In the genomic region with DNA sequence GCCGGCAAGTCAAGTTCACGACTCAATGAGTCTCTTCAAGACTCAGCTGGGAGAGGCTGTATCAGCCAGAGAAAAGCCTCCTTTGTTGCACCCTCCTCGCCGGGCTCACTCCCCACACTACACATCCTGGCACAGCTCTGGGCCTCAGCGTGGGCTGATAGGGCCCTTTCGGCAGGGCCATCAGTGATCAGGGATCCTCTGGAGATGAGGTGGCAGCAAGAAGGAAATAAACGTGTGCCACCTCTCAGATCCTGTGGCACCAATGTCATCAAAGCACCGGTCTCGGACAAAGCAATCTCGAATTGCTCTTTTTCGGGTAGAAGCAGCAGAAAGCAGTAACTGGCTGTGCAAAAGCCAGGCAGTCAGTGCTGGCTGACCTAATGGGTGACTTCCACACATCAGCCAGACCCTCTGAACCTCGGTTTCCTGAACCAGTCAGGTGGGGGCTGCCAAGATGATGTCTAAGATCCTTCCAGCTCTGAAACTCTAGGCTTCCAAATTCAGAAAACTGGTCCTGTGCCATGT, we compare ENCODE assay signal across 10 cellular contexts. TPM values are rescaled to one million over a fixed set of nuclear protein-coding genes. Genes with fewer than 3 reads are reported as not detected.
DNase-seq lines count a peak whose midpoint lies in the region; ATAC-seq, FAIRE-seq and TF ChIP-seq lines count a peak whose summit lies in the region.
"Had no signal": no experiment of that assay in that cellular context is flagged by ENCODE, and none has a peak within 500 bp of the region (broad histone marks: within the 10 kb centered on the region; RNA-seq: fewer than 3 reads in every experiment).

No MANE protein-coding gene starts in this region.

- H3K4ac ChIP-seq in mesenchymal stem cell (ENCODE audit: low read depth in 1 of 2, low read length in 2 of 2), result peak overlapping the region in 1 of 2 experiments; percentile 47

- CTCF ChIA-PET in GM12878 (lab: Yijun Ruan, JAX), result interaction anchor here (1.2 to 30.0 kb wide), 7 partner anchors 12 to 234 kb away, joined by 3 to 1208 read pairs (median 3); a partner anchor contains a TSS

- in situ Hi-C loops in GM12878 (cut with MboI), result no loop called here

- H2BK15ac ChIP-seq in mesenchymal stem cell (ENCODE audit: low read depth, poor library complexity, severe bottlenecking), result no peak overlapping the region

- ATAC-seq in GM12878, result no peak
- ATAC-seq in HG02852 (IDR thresholded peaks at IDR 0.05; ENCODE audit: unreplicated experiment), result no peak
- no peak for ATAC-seq in HG03280 (IDR thresholded peaks at IDR 0.05; ENCODE audit: unreplicated experiment)

- H3K18ac ChIP-seq in mesenchymal stem cell (ENCODE audit: low read depth in 1 of 2, low read length in 2 of 2), result no peak overlapping the region

- no peak for TF ChIP-seq EP300 in GM12878 (IDR thresholded peaks at IDR 0.05; ENCODE audit: borderline replicate concordance in 1 of 2, control insufficient read depth in 1 of 2, low read depth in 2 of 2, low read length in 2 of 2)

- no peak overlapping the region for H2AFZ ChIP-seq in GM12878 (ENCODE audit: control insufficient read depth, low read depth, low read length)
- H2AFZ ChIP-seq in mesenchymal stem cell (ENCODE audit: low read depth, low read length), result no peak overlapping the region

- POLR2A ChIA-PET in GM12878 (lab: Charles Lee), result interaction anchor here (0.6 to 19.9 kb wide), 2 partner anchors 18 to 1180 kb away, joined by 6 to 620 read pairs; no protein-coding TSS in a partner anchor

- H3K23ac ChIP-seq in mesenchymal stem cell (ENCODE audit: low read length in 2 of 2), result peak overlapping the region in 1 of 2 experiments; percentile 95

- peak overlapping the region; percentile 92 for H3K4me2 ChIP-seq in GM12878 (ENCODE audit: control insufficient read depth, insufficient read depth)
- H3K4me2 ChIP-seq in mesenchymal stem cell (ENCODE audit: low read length, poor library complexity, severe bottlenecking), result peak overlapping the region; percentile 85

- no peak overlapping the region for H2BK5ac ChIP-seq in mesenchymal stem cell (ENCODE audit: low read depth, low read length, poor library complexity, severe bottlenecking)

- H3K9me3 ChIP-seq in GM12878 (replicated peaks; ENCODE audit: control insufficient read depth, insufficient read depth, low read length), result no peaks in the 10 kb centered on the region
- H3K9me3 ChIP-seq in mesenchymal stem cell (ENCODE audit: control insufficient read depth, low read length), result no peaks in the 10 kb centered on the region
- H3K9me3 ChIP-seq in thyroid gland, result no peaks in the 10 kb centered on the region

- no peak overlapping the region for H4K8ac ChIP-seq in mesenchymal stem cell (ENCODE audit: low read length)

- peaks cover 0 to 14% of the 10 kb centered on the region in 2 experiments for H3K36me3 ChIP-seq in GM12878 (ENCODE audit: control insufficient read depth in 2 of 2, insufficient read depth in 2 of 2, low read length in 1 of 2)
- peaks cover 30 to 31% of the 10 kb centered on the region in 2 experiments for H3K36me3 ChIP-seq in mesenchymal stem cell (ENCODE audit: control insufficient read depth in 1 of 2, insufficient read depth in 2 of 2, low read depth in 1 of 2, low read length in 2 of 2)
- H3K36me3 ChIP-seq in thyroid gland, result peaks cover 11 to 16% of the 10 kb centered on the region in 2 donors

- H3K4me3 ChIP-seq in GM12878 (peak overlapping the region; percentile 89), mesenchymal stem cell (ENCODE audit: insufficient read depth in 1 of 2, low read depth in 1 of 2, low read length in 2 of 2) (peak overlapping the region; percentile 80 to 100), thyroid gland (replicated peaks in 1 of 3) (peak overlapping the region in 1 of 3 donors; percentile 75)

- H3K27ac ChIP-seq in GM12878 (ENCODE audit: control insufficient read depth, insufficient read depth) (peak overlapping the region; percentile 84), mesenchymal stem cell (ENCODE audit: low read length, poor library complexity, severe bottlenecking) (peak overlapping the region; percentile 71), thyroid gland (peak overlapping the region; percentile 77 to 82 (median 80))

- H2BK120ac ChIP-seq in mesenchymal stem cell (ENCODE audit: low read depth, low read length), result no peak overlapping the region

- 1% methylated on average over 12 of the region's 12 CpGs for WGBS in GM12878 (ENCODE audit: insufficient coverage, insufficient replicate concordance, low lambda C conversion rate, missing lambda C conversion rate)
- 81% methylated on average over 12 of the region's 12 CpGs for WGBS in mesenchymal stem cell
- whole genome bisulfite sequencing in thyroid gland, 2 donors, result 32 to 37% methylated on average over 12 of the region's 12 CpGs

- H2BK12ac ChIP-seq in mesenchymal stem cell (ENCODE audit: low read length in 2 of 2), result no peak overlapping the region

- H2AK5ac ChIP-seq in mesenchymal stem cell (ENCODE audit: low read length, severe bottlenecking), result no peak overlapping the region

- peaks cover 46% of the 10 kb centered on the region for H3K4me1 ChIP-seq in GM12878 (ENCODE audit: control insufficient read depth, insufficient read depth, low read length)
- peaks cover 43% of the 10 kb centered on the region for H3K4me1 ChIP-seq in mesenchymal stem cell (ENCODE audit: control insufficient read depth, insufficient read depth, low read depth, low read length)
- peaks cover 37 to 43% of the 10 kb centered on the region in 2 donors for H3K4me1 ChIP-seq in thyroid gland

- no TSS peak for BruUV-seq in GM12878 (replicated peaks; lab: Mats Ljungman, UMichigan)

- no peak overlapping the region for H4K91ac ChIP-seq in mesenchymal stem cell (ENCODE audit: low read length)

- no peaks in the 10 kb centered on the region for H3K27me3 ChIP-seq in GM12878 (replicated peaks in 1 of 2; ENCODE audit: control insufficient read depth in 2 of 2, insufficient read depth in 2 of 2, low read length in 1 of 2)
- no peaks in the 10 kb centered on the region for H3K27me3 ChIP-seq in mesenchymal stem cell (ENCODE audit: control insufficient read depth in 1 of 2, insufficient read depth in 1 of 2, low read length in 2 of 2)
- H3K27me3 ChIP-seq in thyroid gland, result no peaks in the 10 kb centered on the region

- H4K20me1 ChIP-seq in GM12878 (ENCODE audit: control insufficient read depth, insufficient read depth), result peaks cover 3% of the 10 kb centered on the region; the same call in 1 of the 2 replicates

- RAD21 ChIA-PET in GM12878 (lab: Charles Lee; ENCODE audit: unreplicated experiment), result interaction anchor here (0.9 to 12.5 kb wide), 4 partner anchors 11 to 26 kb away, joined by 3 to 253 read pairs (median 112); no protein-coding TSS in a partner anchor

- H3K14ac ChIP-seq in mesenchymal stem cell (ENCODE audit: low read length in 2 of 2), result peak overlapping the region in 1 of 2 experiments; percentile 37

- TF ChIP-seq POLR2A in GM12878 (IDR thresholded peaks at IDR 0.05; ENCODE audit: low read depth, low read length), result peak; percentile 24; the same call in 1 of the 2 replicates
- TF ChIP-seq POLR2A in thyroid gland (IDR thresholded peaks at IDR 0.05), result no peak

- intact Hi-C loops in GM12878 (cut with micrococcal nuclease; ENCODE audit: unreplicated experiment), result loop anchor here (2.0 to 10.0 kb wide), 3 partner anchors 17 to 839 kb away; a partner anchor contains a TSS
- intact Hi-C loops in thyroid gland (cut with DNase I), result no loop called here

- TF ChIP-seq RAD21 in GM12878 (IDR thresholded peaks at IDR 0.05; ENCODE audit: insufficient read depth, low read depth, low read length), result no peak

- H3K79me1 ChIP-seq in mesenchymal stem cell (replicated peaks; ENCODE audit: low read length, poor library complexity, severe bottlenecking), result peaks cover 3% of the 10 kb centered on the region

- peaks cover 77% of the 10 kb centered on the region for H3K79me2 ChIP-seq in GM12878 (ENCODE audit: control insufficient read depth, insufficient read depth, low read length)

- TF ChIP-seq CTCF in GM12878 (IDR thresholded peaks at IDR 0.05 in 2 of 3, conservative IDR thresholded peaks at IDR 0.05 in 1 of 3; ENCODE audit: control insufficient read depth in 2 of 3, extremely low read depth in 1 of 3, insufficient read depth in 1 of 3, low read depth in 3 of 3, low read length in 3 of 3), result no peak
- TF ChIP-seq CTCF in thyroid gland (IDR thresholded peaks at IDR 0.05), result no peak

- H3K9ac ChIP-seq in GM12878 (ENCODE audit: control insufficient read depth, insufficient read depth, low read length), result peak overlapping the region; percentile 88
- peak overlapping the region; percentile 92 for H3K9ac ChIP-seq in mesenchymal stem cell (ENCODE audit: low read length)

- SMC1A ChIA-PET in GM12878 (lab: Charles Lee; ENCODE audit: uncharacterized antibody, unreplicated experiment), result interaction anchor here (1.1 to 11.5 kb wide), 3 partner anchors 11 to 25 kb away, joined by 4 to 227 read pairs (median 226); no protein-coding TSS in a partner anchor

- no peak for FAIRE-seq in GM12878 (lab: Jason Lieb, UNC)

- DNase-seq in activated effector memory CD4-positive, alpha-beta T cell treated with anti-CD3 and anti-CD28 coated beads, Interleukin-2, amount 50 U/mL, for 16 hours, result peak; percentile 81
- no peak for DNase-seq in activated effector memory CD4-positive, alpha-beta T cell treated with Interleukin-2 at 50 U/mL for 16 hours
- DNase-seq in GM12878 (ENCODE audit: low read depth, low spot score), result no peak
- no peak for DNase-seq in mesenchymal stem cell
- no peak for DNase-seq in thyroid gland
- DNase-seq in central memory CD4-positive, alpha-beta T cell, result no peak
- DNase-seq: DMS79, NCI-H1048 had no signal

RNA-seq across cellular contexts. Expression of a gene that starts 2.1 kb away (rescaled TPM):
- total RNA-seq in GM12878 (2013; cell fraction: nucleolus; rRNA removed), result 122 and 128 TPM in 2 replicates
- total RNA-seq in GM12878 (2014; rRNA removed), result 50.9 and 64.6 TPM in 2 replicates
- total RNA-seq in GM12878 (2014; rRNA removed; fragmentation: Illumina TruSeq; extraction: Trizol), result 24.3 and 24.5 TPM in 2 replicates
- 165 and 166 TPM in 2 replicates for total RNA-seq in GM12878 (2021)
- 43.3 TPM for polyA plus RNA-seq in GM12878 (2011; ENCODE audit: low read depth)
- 21.0 and 50.4 TPM in 2 replicates for polyA plus RNA-seq in GM12878 (2011; rRNA removed)
- 79.0 and 83.3 TPM in 2 replicates for polyA plus RNA-seq in GM12878 (2011; cell fraction: cytosol; rRNA removed)
- 107 and 190 TPM in 2 replicates for polyA plus RNA-seq in GM12878 (2011; cell fraction: nucleus; rRNA removed)
- polyA plus RNA-seq in GM12878 (2012), result 112 and 125 TPM in 2 replicates
- 18.9 and 71.4 TPM in 2 replicates for polyA plus RNA-seq in GM12878 (2014; fragmentation: Illumina TruSeq; extraction: Trizol)
- 1 to 10 TPM; 1.0 to 2.2 TPM for polyA plus RNA-seq in GM12878 (2014; fragmentation: Nextera tagmentation; extraction: Ambion mirVana)
- 68.5 and 102 TPM in 2 replicates for polyA plus RNA-seq in GM12878 (2014; rRNA removed)
- polyA plus RNA-seq in GM12878 (2016; fragmentation: Nextera tagmentation; extraction: Ambion mirVana), result 10 to 100 TPM; 88.1 to 97.5 TPM
- 75.9 and 95.9 TPM in 2 replicates for polyA minus RNA-seq in GM12878 (2011; rRNA and poly(A)+ RNA removed)
- polyA minus RNA-seq in GM12878 (2011; cell fraction: cytosol; rRNA and poly(A)+ RNA removed), result 32.5 and 39.8 TPM in 2 replicates
- polyA minus RNA-seq in GM12878 (2011; cell fraction: nucleus; rRNA and poly(A)+ RNA removed), result 37.4 and 72.2 TPM in 2 replicates
- 57.6 TPM for polyA plus RNA-seq in mesenchymal stem cell (2013, experiment 1 of 2)
- 57.2 TPM for polyA plus RNA-seq in mesenchymal stem cell (2013, experiment 2 of 2)
- 10 to 100 TPM; 53.5 to 90.7 (median 67.4) TPM for total RNA-seq in thyroid gland

RNA-seq across cellular contexts. Expression of a gene that starts 31.8 kb away (rescaled TPM):
- total RNA-seq in GM12878 (2013; cell fraction: nucleolus; rRNA removed), result 0.73 and 1.6 TPM in 2 replicates
- total RNA-seq in GM12878 (2014; rRNA removed), result 0.11 and 1.3 TPM in 2 replicates
- 0.09 TPM in 2 replicates for total RNA-seq in GM12878 (2014; rRNA removed; fragmentation: Illumina TruSeq; extraction: Trizol)
- 0.36 and 0.45 TPM in 2 replicates for total RNA-seq in GM12878 (2021)
- polyA plus RNA-seq in GM12878 (2011; ENCODE audit: low read depth), result 0.10 TPM
- polyA plus RNA-seq in GM12878 (2011; rRNA removed), result 0.04 and 0.12 TPM in 2 replicates
- 0.10 and 0.13 TPM in 2 replicates for polyA plus RNA-seq in GM12878 (2011; cell fraction: cytosol; rRNA removed)
- 0.48 and 0.92 TPM in 2 replicates for polyA plus RNA-seq in GM12878 (2011; cell fraction: nucleus; rRNA removed)
- 0.22 and 0.45 TPM in 2 replicates for polyA plus RNA-seq in GM12878 (2012)
- 0.03 and 0.46 TPM in 2 replicates for polyA plus RNA-seq in GM12878 (2014; fragmentation: Illumina TruSeq; extraction: Trizol)
- under 1 TPM in 1 of 2 experiments, not detected in 1; 0.02 TPM for polyA plus RNA-seq in GM12878 (2014; fragmentation: Nextera tagmentation; extraction: Ambion mirVana)
- polyA plus RNA-seq in GM12878 (2014; rRNA removed), result 0.44 and 0.53 TPM in 2 replicates
- polyA plus RNA-seq in GM12878 (2016; fragmentation: Nextera tagmentation; extraction: Ambion mirVana), result under 1 TPM; 0.04 TPM
- 0.05 TPM in 1 of 2 replicates, not detected in the other for polyA minus RNA-seq in GM12878 (2011; rRNA and poly(A)+ RNA removed)
- polyA minus RNA-seq in GM12878 (2011; cell fraction: cytosol; rRNA and poly(A)+ RNA removed), result 0.13 TPM in 1 of 2 replicates, not detected in the other
- 0.19 and 0.24 TPM in 2 replicates for polyA minus RNA-seq in GM12878 (2011; cell fraction: nucleus; rRNA and poly(A)+ RNA removed)
- polyA plus RNA-seq in mesenchymal stem cell (2013, experiment 1 of 2), result 0.26 TPM
- 0.21 TPM for polyA plus RNA-seq in mesenchymal stem cell (2013, experiment 2 of 2)
- total RNA-seq in thyroid gland, result 10 to 100 TPM in 2 of 4 donors, 1 to 10 TPM in 2; 7.8 to 13.9 (median 10.2) TPM

RNA-seq across cellular contexts. Expression of a gene that starts 40.7 kb away (rescaled TPM):
- total RNA-seq in GM12878 (2013; cell fraction: nucleolus; rRNA removed), result 33.5 and 35.5 TPM in 2 replicates
- 7.4 and 10.2 TPM in 2 replicates for total RNA-seq in GM12878 (2014; rRNA removed)
- total RNA-seq in GM12878 (2014; rRNA removed; fragmentation: Illumina TruSeq; extraction: Trizol), result 2.0 and 2.2 TPM in 2 replicates
- 16.5 and 19.0 TPM in 2 replicates for total RNA-seq in GM12878 (2021)
- polyA plus RNA-seq in GM12878 (2011; ENCODE audit: low read depth), result 3.9 TPM
- 0.65 and 2.3 TPM in 2 replicates for polyA plus RNA-seq in GM12878 (2011; rRNA removed)
- 3.6 and 4.5 TPM in 2 replicates for polyA plus RNA-seq in GM12878 (2011; cell fraction: cytosol; rRNA removed)
- 27.0 and 30.1 TPM in 2 replicates for polyA plus RNA-seq in GM12878 (2011; cell fraction: nucleus; rRNA removed)
- 12.6 and 13.8 TPM in 2 replicates for polyA plus RNA-seq in GM12878 (2012)
- polyA plus RNA-seq in GM12878 (2014; fragmentation: Illumina TruSeq; extraction: Trizol), result 0.52 and 2.4 TPM in 2 replicates
- polyA plus RNA-seq in GM12878 (2014; fragmentation: Nextera tagmentation; extraction: Ambion mirVana), result under 1 TPM; 0.08 to 0.51 TPM
- 7.2 and 13.2 TPM in 2 replicates for polyA plus RNA-seq in GM12878 (2014; rRNA removed)
- 1 to 10 TPM; 6.8 to 8.3 TPM for polyA plus RNA-seq in GM12878 (2016; fragmentation: Nextera tagmentation; extraction: Ambion mirVana)
- 5.6 and 6.2 TPM in 2 replicates for polyA minus RNA-seq in GM12878 (2011; rRNA and poly(A)+ RNA removed)
- polyA minus RNA-seq in GM12878 (2011; cell fraction: cytosol; rRNA and poly(A)+ RNA removed), result 6.5 and 6.8 TPM in 2 replicates
- polyA minus RNA-seq in GM12878 (2011; cell fraction: nucleus; rRNA and poly(A)+ RNA removed), result 20.1 and 25.6 TPM in 2 replicates
- 6.2 TPM for polyA plus RNA-seq in mesenchymal stem cell (2013, experiment 1 of 2)
- 6.0 TPM for polyA plus RNA-seq in mesenchymal stem cell (2013, experiment 2 of 2)
- total RNA-seq in thyroid gland, result 10 to 100 TPM; 19.5 to 43.1 (median 36.7) TPM

RNA-seq across cellular contexts. Expression of a gene that starts 48.2 kb away (rescaled TPM):
- total RNA-seq in GM12878 (2013; cell fraction: nucleolus; rRNA removed), result 8.1 and 8.8 TPM in 2 replicates
- total RNA-seq in GM12878 (2014; rRNA removed) (2.8 and 3.3 TPM in 2 replicates), GM12878 (2014; rRNA removed; fragmentation: Illumina TruSeq; extraction: Trizol) (1.2 and 1.7 TPM in 2 replicates), GM12878 (2021) (4.7 and 4.9 TPM in 2 replicates), thyroid gland (10 to 100 TPM; 14.8 to 30.1 (median 21.7) TPM)
- polyA plus RNA-seq in GM12878 (2011; ENCODE audit: low read depth), result 8.8 TPM
- polyA plus RNA-seq in GM12878 (2011; rRNA removed) (5.0 and 6.7 TPM in 2 replicates), GM12878 (2014; fragmentation: Illumina TruSeq; extraction: Trizol) (1.4 and 1.8 TPM in 2 replicates), GM12878 (2014; fragmentation: Nextera tagmentation; extraction: Ambion mirVana) (under 1 TPM; 0.08 to 0.11 TPM), GM12878 (2014; rRNA removed) (2.2 and 3.6 TPM in 2 replicates), GM12878 (2016; fragmentation: Nextera tagmentation; extraction: Ambion mirVana) (1 to 10 TPM; 1.7 to 3.1 TPM)
- polyA plus RNA-seq in GM12878 (2011; cell fraction: cytosol; rRNA removed), result 6.8 and 7.2 TPM in 2 replicates
- 20.9 and 29.4 TPM in 2 replicates for polyA plus RNA-seq in GM12878 (2011; cell fraction: nucleus; rRNA removed)
- polyA plus RNA-seq in GM12878 (2012), result 11.9 and 13.1 TPM in 2 replicates
- 4.2 and 4.8 TPM in 2 replicates for polyA minus RNA-seq in GM12878 (2011; rRNA and poly(A)+ RNA removed)
- polyA minus RNA-seq in GM12878 (2011; cell fraction: cytosol; rRNA and poly(A)+ RNA removed), result 2.8 and 2.9 TPM in 2 replicates
- polyA minus RNA-seq in GM12878 (2011; cell fraction: nucleus; rRNA and poly(A)+ RNA removed), result 4.1 and 4.3 TPM in 2 replicates
- polyA plus RNA-seq in mesenchymal stem cell (2013, experiment 1 of 2), result 16.6 TPM
- 15.1 TPM for polyA plus RNA-seq in mesenchymal stem cell (2013, experiment 2 of 2)

RNA-seq across cellular contexts. Expression of a gene that starts 59.4 kb away (rescaled TPM):
- total RNA-seq in GM12878 (2013; cell fraction: nucleolus; rRNA removed), result not detected in 2 replicates
- total RNA-seq in GM12878 (2014; rRNA removed), result not detected in 2 replicates
- not detected in 2 replicates for total RNA-seq in GM12878 (2014; rRNA removed; fragmentation: Illumina TruSeq; extraction: Trizol)
- total RNA-seq in GM12878 (2021), result not detected in 2 replicates
- not detected for polyA plus RNA-seq in GM12878 (2011; ENCODE audit: low read depth)
- not detected in 2 replicates for polyA plus RNA-seq in GM12878 (2011; rRNA removed)
- polyA plus RNA-seq in GM12878 (2011; cell fraction: cytosol; rRNA removed), result not detected in 2 replicates
- polyA plus RNA-seq in GM12878 (2011; cell fraction: nucleus; rRNA removed), result not detected in 2 replicates
- polyA plus RNA-seq in GM12878 (2012), result not detected in 2 replicates
- polyA plus RNA-seq in GM12878 (2014; fragmentation: Illumina TruSeq; extraction: Trizol), result not detected in 2 replicates
- polyA plus RNA-seq in GM12878 (2014; fragmentation: Nextera tagmentation; extraction: Ambion mirVana), result not detected
- not detected in 2 replicates for polyA plus RNA-seq in GM12878 (2014; rRNA removed)
- not detected for polyA plus RNA-seq in GM12878 (2016; fragmentation: Nextera tagmentation; extraction: Ambion mirVana)
- not detected in 2 replicates for polyA minus RNA-seq in GM12878 (2011; rRNA and poly(A)+ RNA removed)
- polyA minus RNA-seq in GM12878 (2011; cell fraction: cytosol; rRNA and poly(A)+ RNA removed), result not detected in 2 replicates
- not detected in 2 replicates for polyA minus RNA-seq in GM12878 (2011; cell fraction: nucleus; rRNA and poly(A)+ RNA removed)
- not detected for polyA plus RNA-seq in mesenchymal stem cell (2013, experiment 1 of 2)
- polyA plus RNA-seq in mesenchymal stem cell (2013, experiment 2 of 2), result not detected
- under 1 TPM in 1 of 4 donors, not detected in 3; 0.94 TPM for total RNA-seq in thyroid gland
